Comparison of ENCODE assay signal across 2 cellular contexts in the genomic region with DNA sequence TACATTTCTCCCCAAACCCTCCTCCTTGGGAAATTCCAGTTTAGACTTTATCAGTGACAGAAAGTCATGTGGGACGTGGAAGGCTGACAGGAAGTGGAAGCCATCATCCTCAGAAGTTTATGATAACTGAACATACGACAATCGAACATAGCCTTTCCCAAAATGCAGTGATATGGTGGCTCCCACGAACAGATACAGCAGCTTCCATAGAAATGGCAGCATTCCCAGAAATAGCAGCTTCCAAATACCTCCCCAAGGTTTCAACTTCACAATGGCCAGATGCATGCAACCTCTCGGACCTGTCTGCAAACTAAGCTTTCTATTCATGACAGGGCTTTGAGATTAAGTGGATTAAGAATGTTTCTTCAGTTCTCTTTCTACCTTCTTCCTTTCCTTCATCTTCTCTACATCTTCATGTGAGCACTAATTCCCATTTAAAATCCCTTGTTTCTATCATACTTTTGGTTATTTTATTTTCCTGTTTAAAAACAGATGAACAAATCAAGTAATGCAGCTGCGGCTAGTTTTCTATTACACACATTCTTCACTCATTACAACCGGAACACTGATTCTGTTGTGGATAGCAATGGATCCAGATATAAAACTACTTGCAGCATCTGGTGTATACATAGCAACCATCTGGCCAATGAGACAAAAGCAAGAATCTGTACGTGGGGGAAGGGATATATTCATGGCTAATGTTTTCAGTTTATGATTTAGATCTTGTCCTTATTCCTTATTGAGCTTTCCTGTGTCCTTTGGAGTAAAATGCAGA.
TF ChIP-seq lines count a peak whose summit lies in the region.

No MANE protein-coding gene starts in this region.

TF ChIP-seq in SK-N-SH, 30 proteins besides CTCF, POLR2A, EP300 and RAD21 (continued from another document):
- TF ChIP-seq FOXJ3 (CRISPR knock-in tag; IDR thresholded peaks at IDR 0.05): no peak
- TF ChIP-seq ZBTB33 (IDR thresholded peaks at IDR 0.05; ENCODE audit: borderline replicate concordance, low read depth): no peak
- no peak for TF ChIP-seq PBX3 (IDR thresholded peaks at IDR 0.05)
- TF ChIP-seq POLR2AphosphoS5 (IDR thresholded peaks at IDR 0.05; ENCODE audit: low read depth, low read length): no peak
- TF ChIP-seq, protein P1, sequence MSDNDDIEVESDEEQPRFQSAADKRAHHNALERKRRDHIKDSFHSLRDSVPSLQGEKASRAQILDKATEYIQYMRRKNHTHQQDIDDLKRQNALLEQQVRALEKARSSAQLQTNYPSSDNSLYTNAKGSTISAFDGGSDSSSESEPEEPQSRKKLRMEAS (IDR thresholded peaks at IDR 0.05; ENCODE audit: low read depth): no peak
- TF ChIP-seq RCOR1 (IDR thresholded peaks at IDR 0.05; ENCODE audit: low read length): no peak
- TF ChIP-seq MXI1 (IDR thresholded peaks at IDR 0.05; ENCODE audit: low read depth, low read length): no peak
- TF ChIP-seq NRF1 (IDR thresholded peaks at IDR 0.05; ENCODE audit: low read depth, low read length): no peak
- TF ChIP-seq TCF12 (IDR thresholded peaks at IDR 0.05): no peak
- no peak for TF ChIP-seq JUND (IDR thresholded peaks at IDR 0.05)
- TF ChIP-seq YY1 (IDR thresholded peaks at IDR 0.05; ENCODE audit: low read depth): no peak

TF ChIP-seq in SK-N-SH treated with all-trans-retinoic acid at 6 μM for 48 hours, 23 proteins besides CTCF, POLR2A, EP300 and RAD21 (continued from another document):
- no peak for TF ChIP-seq POU6F1 (CRISPR knock-in tag; IDR thresholded peaks at IDR 0.05; ENCODE audit: borderline replicate concordance, low read depth)
- no peak for TF ChIP-seq CREB5 (CRISPR knock-in tag; IDR thresholded peaks at IDR 0.05; ENCODE audit: low read depth)
- no peak for TF ChIP-seq TCF4 (CRISPR knock-in tag; IDR thresholded peaks at IDR 0.05; ENCODE audit: borderline replicate concordance)
- no peak for TF ChIP-seq ZC3H10 (CRISPR knock-in tag; IDR thresholded peaks at IDR 0.05)
- TF ChIP-seq BACH2 (CRISPR knock-in tag; IDR thresholded peaks at IDR 0.05; ENCODE audit: borderline replicate concordance): no peak
- TF ChIP-seq ZNF70 (CRISPR knock-in tag; IDR thresholded peaks at IDR 0.05): no peak
- TF ChIP-seq TOX (CRISPR knock-in tag; IDR thresholded peaks at IDR 0.05; ENCODE audit: borderline replicate concordance): no peak
- TF ChIP-seq ZNF8 (CRISPR knock-in tag; IDR thresholded peaks at IDR 0.05): no peak
